10 cellular contexts compared by ENCODE assay signal in genomic region chr6:149895048-149895581, GRCh38. TPM values are rescaled to one million over a fixed set of nuclear protein-coding genes. Genes with fewer than 3 reads are reported as not detected.
DNase-seq lines count a peak whose midpoint lies in the region; ATAC-seq, FAIRE-seq and TF ChIP-seq lines count a peak whose summit lies in the region.
"Not testable (repeated sequence)": the region's sequence is repeated elsewhere in the genome, so short reads cannot be mapped to it uniquely, and the experiment has no call there.
"Had no signal": no experiment of that assay in that cellular context is flagged by ENCODE, and none has a peak within 500 bp of the region (broad histone marks: within the 10 kb centered on the region; RNA-seq: fewer than 3 reads in every experiment).

No MANE protein-coding gene starts in this region.

- H3K36me3 Mint-ChIP-seq in astrocyte (ENCODE audit: low read depth, unreplicated experiment); neural progenitor cell: not testable (repeated sequence)

- H2AFZ ChIP-seq in astrocyte (ENCODE audit: low read depth, low read length); neural progenitor cell (replicated peaks): not testable (repeated sequence)

- not testable (repeated sequence) for H3K9me3 ChIP-seq in Panc1 (ENCODE audit: control insufficient read depth, insufficient read depth, low read depth, low read length); astrocyte (ENCODE audit: insufficient read depth, low read depth, low read length); neural progenitor cell (ENCODE audit: low read depth); subcutaneous abdominal adipose tissue (ENCODE audit: control insufficient read depth in 5 of 5, low read length in 5 of 5)

- not testable (repeated sequence) for H3F3A ChIP-seq in neural progenitor cell (ENCODE audit: low read depth)

- peak overlapping the region; percentile 73 for H3K4me2 ChIP-seq in astrocyte (ENCODE audit: low read length)
- H3K4me2 ChIP-seq in neural progenitor cell: not testable (repeated sequence)

- not testable (repeated sequence) for H3K9ac ChIP-seq in astrocyte (ENCODE audit: low read length); neural progenitor cell
- peak overlapping the region in 3 of 5 donors; percentile 4 to 47 (median 5) for H3K9ac ChIP-seq in subcutaneous abdominal adipose tissue (ENCODE audit: low read length in 5 of 5)

- not testable (repeated sequence) for H3K27ac Mint-ChIP-seq in astrocyte (ENCODE audit: unreplicated experiment); neural progenitor cell

- CTCF ChIA-PET in BJ (lab: Yijun Ruan, JAX): interaction anchor here (1.7 to 3.8 kb wide), 2 partner anchors 18 to 59 kb away, joined by 5 to 12 read pairs; no protein-coding TSS in a partner anchor
- CTCF ChIA-PET in Panc1 (lab: Charles Lee): interaction anchor here (0.6 kb wide), 2 partner anchors 165 to 348 kb away, joined by 3 to 7 read pairs; no protein-coding TSS in a partner anchor

- not testable (repeated sequence) for TF ChIP-seq CTCF in BJ (IDR thresholded peaks at IDR 0.05; ENCODE audit: insufficient read depth, low read depth, low read length); Panc1 (IDR thresholded peaks at IDR 0.05); astrocyte (IDR thresholded peaks at IDR 0.05; ENCODE audit: insufficient read depth, low read depth, low read length); neural progenitor cell (IDR thresholded peaks at IDR 0.05)

- intact Hi-C loops in Panc1 (cut with micrococcal nuclease; ENCODE audit: unreplicated experiment): not testable (repeated sequence)

- H3K4me1 Mint-ChIP-seq in astrocyte (ENCODE audit: low read depth, unreplicated experiment): peaks cover 13% of the 10 kb centered on the region
- not testable (repeated sequence) for H3K4me1 Mint-ChIP-seq in neural progenitor cell

- H3K79me2 ChIP-seq in astrocyte (ENCODE audit: insufficient read depth, low read length); neural progenitor cell (ENCODE audit: low read depth): not testable (repeated sequence)

- in situ Hi-C loops in Panc1 (cut with HindIII; ENCODE audit: low pct_unique_long_range_greater_than_20kb, low sequenced_read_pairs): not testable (repeated sequence)

- H3K4me3 ChIP-seq in BJ (ENCODE audit: low read depth, low read length); astrocyte (ENCODE audit: insufficient read depth, low read depth, low read length); neural progenitor cell: not testable (repeated sequence)
- H3K4me3 ChIP-seq in Panc1 (ENCODE audit: low read depth in 2 of 2, low read length in 2 of 2) (peak overlapping the region in 1 of 2 experiments; percentile 2; a peak in 1 of 4 replicates), subcutaneous abdominal adipose tissue (ENCODE audit: low read depth in 1 of 5, low read length in 5 of 5) (peak overlapping the region in 2 of 5 donors; percentile 37 to 42)

- H3K4me1 ChIP-seq in Panc1 (ENCODE audit: control insufficient read depth, insufficient read depth, low read length): peaks cover 38% of the 10 kb centered on the region
- peaks cover 26% of the 10 kb centered on the region for H3K4me1 ChIP-seq in astrocyte (ENCODE audit: insufficient read depth, low read length)
- not testable (repeated sequence) for H3K4me1 ChIP-seq in neural progenitor cell
- H3K4me1 ChIP-seq in subcutaneous abdominal adipose tissue (ENCODE audit: control insufficient read depth in 5 of 5, insufficient read depth in 5 of 5, low read length in 5 of 5): peaks cover 14 to 47% (median 38%) of the 10 kb centered on the region in 5 donors

- POLR2A ChIA-PET in BJ (lab: Charles Lee): not testable (repeated sequence)
- POLR2A ChIA-PET in Panc1 (lab: Charles Lee): interaction anchor here (0.6 to 0.7 kb wide), 2 partner anchors 25 to 218 kb away, joined by 3 to 5 read pairs; no protein-coding TSS in a partner anchor

- ATAC-seq in Panc1: peak; percentile 43

- not testable (repeated sequence) for H3K4me3 Mint-ChIP-seq in astrocyte (ENCODE audit: unreplicated experiment); neural progenitor cell

- H3K27me3 Mint-ChIP-seq in astrocyte (ENCODE audit: low read depth, unreplicated experiment) (peaks cover 48% of the 10 kb centered on the region), neural progenitor cell (ENCODE audit: insufficient read depth, low read depth) (peaks cover 11% of the 10 kb centered on the region)

- H3K36me3 ChIP-seq in BJ (ENCODE audit: control insufficient read depth, insufficient read depth, low read length); Panc1 (ENCODE audit: control insufficient read depth, insufficient read depth, low read length); astrocyte (ENCODE audit: insufficient read depth, low read length); neural progenitor cell; subcutaneous abdominal adipose tissue (ENCODE audit: control insufficient read depth in 5 of 5, insufficient read depth in 5 of 5, low read length in 5 of 5): not testable (repeated sequence)

- not testable (repeated sequence) for H4K20me1 ChIP-seq in astrocyte (ENCODE audit: insufficient read depth, low read length); neural progenitor cell (ENCODE audit: low read depth)

- peak; percentile 62 for DNase-seq in BJ (ENCODE audit: low read depth)
- peak; percentile 89 for DNase-seq in HT-29 (ENCODE audit: low spot score)
- DNase-seq in Panc1 (ENCODE audit: low read depth, low spot score): not testable (repeated sequence)
- peak; percentile 23 for DNase-seq in astrocyte (ENCODE audit: low read depth)
- DNase-seq in fibroblast of gingiva (ENCODE audit: low read depth): peak; percentile 90
- peak; percentile 3 for DNase-seq in inferior parietal cortex (ENCODE audit: extremely low spot score)
- peak; percentile 23 for DNase-seq in neural progenitor cell (ENCODE audit: low spot score)

- not testable (repeated sequence) for H3K27me3 ChIP-seq in BJ (ENCODE audit: control insufficient read depth, insufficient read depth, low read length); Panc1 (ENCODE audit: control insufficient read depth, insufficient read depth, low read length); astrocyte (ENCODE audit: insufficient read depth, low read length); subcutaneous abdominal adipose tissue (ENCODE audit: control insufficient read depth in 5 of 5, insufficient read depth in 4 of 5, low read length in 5 of 5)
- H3K27me3 ChIP-seq in neural progenitor cell: peaks cover 16% of the 10 kb centered on the region

- BruUV-seq in Panc1 (replicated peaks; lab: Mats Ljungman, UMichigan): not testable (repeated sequence)

- FAIRE-seq in astrocyte (lab: Jason Lieb, UNC): not testable (repeated sequence)

- H3K9me3 Mint-ChIP-seq in astrocyte (ENCODE audit: unreplicated experiment); neural progenitor cell: not testable (repeated sequence)

- H3K27ac ChIP-seq in Panc1 (ENCODE audit: low read length) (peak overlapping the region; percentile 88), subcutaneous abdominal adipose tissue (ENCODE audit: low read depth, low read length) (peak overlapping the region; percentile 92)
- not testable (repeated sequence) for H3K27ac ChIP-seq in astrocyte (ENCODE audit: low read depth, low read length); neural progenitor cell

RNA-seq across cellular contexts. Expression of gene RAET1E, which starts 2.8 kb away (rescaled TPM):
- 0.22 and 0.31 TPM in 2 replicates for polyA plus RNA-seq in BJ (2011; rRNA removed)
- polyA minus RNA-seq in BJ (2011; rRNA and poly(A)+ RNA removed): not detected in 2 replicates
- 0.52 and 1.0 TPM in 2 replicates for total RNA-seq in HT-29 (2014; rRNA removed; shearing (Covaris generic))
- 1.8 TPM for total RNA-seq in Panc1 (2021; ENCODE audit: unreplicated experiment)
- 0.33 TPM for polyA plus RNA-seq in Panc1 (2012; ENCODE audit: insufficient read length)
- not detected in 2 replicates for total RNA-seq in astrocyte
- total RNA-seq in neural progenitor cell (ENCODE audit: low replicate concordance): not detected in 2 replicates
- total RNA-seq: activated CD4-positive, alpha-beta T cell treated with anti-CD3 and anti-CD28 coated beads for 36 hours; G401 had no signal

RNA-seq across cellular contexts. Expression of gene RAET1G, which starts 27.8 kb away (rescaled TPM):
- 0.77 and 1.1 TPM in 2 replicates for polyA plus RNA-seq in BJ (2011; rRNA removed)
- 0.38 TPM in 1 of 2 replicates, not detected in the other for polyA minus RNA-seq in BJ (2011; rRNA and poly(A)+ RNA removed)
- 0.51 TPM in 1 of 2 replicates, not detected in the other for total RNA-seq in HT-29 (2014; rRNA removed; shearing (Covaris generic))
- total RNA-seq in Panc1 (2021; ENCODE audit: unreplicated experiment) (1.2 TPM), astrocyte (not detected in 2 replicates), neural progenitor cell (ENCODE audit: low replicate concordance) (not detected in 2 replicates)
- 1.4 TPM for polyA plus RNA-seq in Panc1 (2012; ENCODE audit: insufficient read length)
- total RNA-seq: activated CD4-positive, alpha-beta T cell treated with anti-CD3 and anti-CD28 coated beads for 36 hours; G401 had no signal

RNA-seq across cellular contexts. Expression of gene LRP11, which starts 31.0 kb away (rescaled TPM):
- polyA plus RNA-seq in BJ (2011; rRNA removed): 26.3 and 32.6 TPM in 2 replicates
- polyA minus RNA-seq in BJ (2011; rRNA and poly(A)+ RNA removed): 31.0 and 46.7 TPM in 2 replicates
- 37.9 and 43.0 TPM in 2 replicates for total RNA-seq in HT-29 (2014; rRNA removed; shearing (Covaris generic))
- total RNA-seq in Panc1 (2021; ENCODE audit: unreplicated experiment) (151 TPM), astrocyte (24.2 and 26.2 TPM in 2 replicates), neural progenitor cell (ENCODE audit: low replicate concordance) (2.2 and 2.8 TPM in 2 replicates)
- 102 TPM for polyA plus RNA-seq in Panc1 (2012; ENCODE audit: insufficient read length)

RNA-seq across cellular contexts. Expression of gene ULBP2, which starts 46.7 kb away (rescaled TPM):
- 15.1 and 22.8 TPM in 2 replicates for polyA plus RNA-seq in BJ (2011; rRNA removed)
- 3.4 and 8.3 TPM in 2 replicates for polyA minus RNA-seq in BJ (2011; rRNA and poly(A)+ RNA removed)
- total RNA-seq in HT-29 (2014; rRNA removed; shearing (Covaris generic)): 3.2 and 5.3 TPM in 2 replicates
- total RNA-seq in Panc1 (2021; ENCODE audit: unreplicated experiment): 0.69 TPM
- 0.63 TPM for polyA plus RNA-seq in Panc1 (2012; ENCODE audit: insufficient read length)
- 7.3 and 7.5 TPM in 2 replicates for total RNA-seq in astrocyte
- total RNA-seq in neural progenitor cell (ENCODE audit: low replicate concordance): not detected in 2 replicates
